In the genomic region with DNA sequence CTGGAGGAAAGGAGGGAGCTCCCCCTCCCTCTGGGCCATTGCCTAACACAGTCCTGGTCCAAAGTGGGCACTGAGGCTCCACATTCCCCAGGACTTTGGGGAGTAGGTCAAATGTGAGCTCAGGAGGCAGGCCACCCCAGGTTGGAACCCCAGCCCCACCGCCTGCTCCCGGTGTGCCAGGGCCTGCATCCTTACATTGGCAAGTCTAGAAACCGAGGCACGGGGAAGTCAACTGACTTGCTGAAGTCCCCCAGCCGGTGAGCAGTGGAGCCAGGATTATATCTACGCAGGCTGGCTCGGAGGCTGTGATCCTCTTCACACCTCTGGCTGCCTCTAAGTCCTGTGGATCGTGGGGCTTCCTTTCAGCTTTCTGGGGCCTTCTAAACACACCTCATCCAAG, we compare ENCODE assay signal across 8 cellular contexts. TPM values are rescaled to one million over a fixed set of nuclear protein-coding genes. Genes with fewer than 3 reads are reported as not detected.
"Had no signal": no experiment of that assay in that cellular context is flagged by ENCODE, and none has a peak within 500 bp of the region (broad histone marks: within the 10 kb centered on the region; RNA-seq: fewer than 3 reads in every experiment).

No MANE protein-coding gene starts in this region.

- H3K9ac ChIP-seq: GM23248 had no signal

- FAIRE-seq: H54 had no signal

- H2AFZ ChIP-seq: GM23248 had no signal

- H3K27ac ChIP-seq: GM23248 had no signal

- DNase-seq: GM23248, GOT3, H9, HCEC 1CT, KBM-7 had no signal

- H3K4me3 ChIP-seq: GM23248 had no signal

RNA-seq across cellular contexts. Expression of gene RHCG, which starts 48.7 kb away (rescaled TPM):
- total RNA-seq: GM23248, HT-29 had no signal
- polyA plus RNA-seq: GM23248, IgD-negative memory B cell had no signal
